8 cellular contexts compared by ENCODE assay signal in genomic region chr21:31557421-31557955, GRCh38.
A peak's percentile ranks its signal among the peaks of the same experiment; 100 is the strongest.
DNase-seq lines count a peak whose midpoint lies in the region.

No MANE protein-coding gene starts in this region.

- H3K4me1 ChIP-seq in iPS DF 6.9 (ENCODE audit: control insufficient read depth, insufficient read depth, low read length) = peaks cover 13% of the 10 kb centered on the region

- H3K27me3 ChIP-seq in iPS DF 6.9 (ENCODE audit: control insufficient read depth, insufficient read depth, low read length) = no peaks in the 10 kb centered on the region

- no peaks in the 10 kb centered on the region for H3K36me3 Mint-ChIP-seq in activated CD4-positive, alpha-beta memory T cell treated with anti-CD3 and anti-CD28 coated beads for 36 hours

- H3K9me3 ChIP-seq in iPS DF 6.9 (ENCODE audit: control insufficient read depth, insufficient read depth, low read length) = no peaks in the 10 kb centered on the region

- no peaks in the 10 kb centered on the region for H3K9me3 Mint-ChIP-seq in activated CD4-positive, alpha-beta memory T cell treated with anti-CD3 and anti-CD28 coated beads for 36 hours

- POLR2A ChIA-PET in activated CD4-positive, alpha-beta memory T cell treated with anti-CD3 and anti-CD28 coated beads for 36 hours (lab: Charles Lee) = interaction anchor here (0.6 kb wide), 1 partner anchor 97 kb away, joined by 3 read pairs; no protein-coding TSS in a partner anchor

- WGBS in iPS DF 6.9 (ENCODE audit: insufficient coverage, insufficient read length) = no CpG with 5 or more reads among the region's 46 CpGs

- peaks cover 22% of the 10 kb centered on the region for H3K27me3 Mint-ChIP-seq in activated CD4-positive, alpha-beta memory T cell treated with anti-CD3 and anti-CD28 coated beads for 36 hours

- intact Hi-C loops in activated CD4-positive, alpha-beta memory T cell treated with anti-CD3 and anti-CD28 coated beads for 36 hours (cut with micrococcal nuclease) = loop anchor here (5.0 kb wide), 2 partner anchors 175 to 375 kb away; partner anchors contain the start of gene SCAF4

- H3K4me3 Mint-ChIP-seq in activated CD4-positive, alpha-beta memory T cell treated with anti-CD3 and anti-CD28 coated beads for 36 hours = peak overlapping the region; percentile 70

- CTCF ChIA-PET in activated CD4-positive, alpha-beta memory T cell treated with anti-CD3 and anti-CD28 coated beads for 36 hours (lab: Charles Lee) = interaction anchor here (0.9 to 2.5 kb wide), 3 partner anchors 23 to 373 kb away, joined by 3 to 23 read pairs (median 5); no protein-coding TSS in a partner anchor

- no peak overlapping the region for H3K27ac ChIP-seq in iPS DF 6.9 (ENCODE audit: low read length)

- peak overlapping the region; percentile 71; the same call in 1 of the 2 replicates for H3K4me3 ChIP-seq in iPS DF 6.9 (ENCODE audit: low read length)

- DNase-seq in NCI-H524 (lab: John Stamatoyannopoulos, UW) (peak; percentile 34 to 64), NCI-H524 treated with DMSO at 0.1 percent for 48 hours (lab: John Stamatoyannopoulos, UW) (no peak), iPS DF 6.9 (ENCODE audit: low read depth, low spot score) (no peak), foreskin melanocyte (no peak), putamen (ENCODE audit: low spot score) (no peak), Kasumi-1 (lab: John Stamatoyannopoulos, UW) (no peak)
- peak; percentile 33 for DNase-seq in activated CD4-positive, alpha-beta memory T cell treated with anti-CD3 and anti-CD28 coated beads for 36 hours
- peak; percentile 48 for DNase-seq in stimulated activated CD8-positive, alpha-beta memory T cell treated with anti-CD3 and anti-CD28 coated beads, Interleukin-4, amount 100 ng/mL, for 48 hours

- H3K36me3 ChIP-seq in iPS DF 6.9 (ENCODE audit: control insufficient read depth, insufficient read depth, low read length) = no peaks in the 10 kb centered on the region; the same call in 1 of the 2 replicates

- H3K4me1 Mint-ChIP-seq in activated CD4-positive, alpha-beta memory T cell treated with anti-CD3 and anti-CD28 coated beads for 36 hours (ENCODE audit: low read depth) = peaks cover 35% of the 10 kb centered on the region

- H3K27ac Mint-ChIP-seq in activated CD4-positive, alpha-beta memory T cell treated with anti-CD3 and anti-CD28 coated beads for 36 hours = no peak overlapping the region

Comparison
In these comparisons a context has a peak if more than half of its experiments do, and no peak if none do; other contexts are left out.
1. DNase-seq: peak in NCI-H524 (2 of 2), activated CD4-positive, alpha-beta memory T cell treated with anti-CD3 and anti-CD28 coated beads for 36 hours (single experiment) and stimulated activated CD8-positive, alpha-beta memory T cell treated with anti-CD3 and anti-CD28 coated beads, Interleukin-4, amount 100 ng/mL, for 48 hours (single experiment); none in NCI-H524 treated with DMSO at 0.1 percent for 48 hours (single experiment), iPS DF 6.9 (single experiment), foreskin melanocyte (single experiment), putamen (single experiment) and Kasumi-1 (0 of 2).